18 cellular contexts compared by ENCODE assay signal in the genomic region with DNA sequence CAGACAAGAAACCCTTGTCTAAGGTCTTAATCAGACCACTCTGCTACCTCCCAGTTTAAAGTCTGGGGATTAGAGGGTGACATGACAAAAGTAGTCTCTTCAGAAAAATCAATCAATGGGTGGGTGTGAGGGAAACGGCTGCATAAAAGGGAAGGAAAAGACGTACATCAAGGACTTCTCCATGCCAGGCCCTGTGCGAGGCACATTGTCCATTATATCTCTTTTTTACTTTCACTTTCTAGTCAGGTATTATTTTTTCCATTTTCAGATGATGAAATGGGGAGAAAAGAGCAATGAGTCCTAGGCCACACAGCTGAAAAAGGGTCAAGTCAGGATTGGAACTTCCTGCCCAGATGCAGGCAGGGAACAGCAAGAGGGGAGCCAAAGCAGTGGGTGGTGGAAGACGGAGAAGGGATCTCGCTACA. TPM values are rescaled to one million over a fixed set of nuclear protein-coding genes. Genes with fewer than 3 reads are reported as not detected.
A peak's percentile ranks its signal among the peaks of the same experiment; 100 is the strongest.
DNase-seq lines count a peak whose midpoint lies in the region; ATAC-seq and TF ChIP-seq lines count a peak whose summit lies in the region.
"Had no signal": no experiment of that assay in that cellular context is flagged by ENCODE, and none has a peak within 500 bp of the region (broad histone marks: within the 10 kb centered on the region; RNA-seq: fewer than 3 reads in every experiment).

No MANE protein-coding gene starts in this region.

- no peaks in the 10 kb centered on the region for H3K27me3 Mint-ChIP-seq in activated CD4-positive, alpha-beta T cell treated with anti-CD3 and anti-CD28 coated beads for 36 hours
- no peaks in the 10 kb centered on the region for H3K27me3 Mint-ChIP-seq in chondrocyte (ENCODE audit: low read depth)
- H3K27me3 Mint-ChIP-seq: memory B cell had no signal

- POLR2A ChIA-PET in activated CD4-positive, alpha-beta T cell treated with anti-CD3 and anti-CD28 coated beads for 36 hours (lab: Charles Lee), result no interaction called here

- TF ChIP-seq CTCF in chondrocyte (IDR thresholded peaks at IDR 0.05) (no peak), uterus (IDR thresholded peaks at IDR 0.05) (no peak)

- no peaks in the 10 kb centered on the region for H3K36me3 ChIP-seq in uterus
- H3K36me3 ChIP-seq: SJCRH30 had no signal

- no peak overlapping the region for H3K4me3 ChIP-seq in uterus
- H3K4me3 ChIP-seq: A549, SJCRH30 had no signal

- intact Hi-C loops in activated CD4-positive, alpha-beta T cell treated with anti-CD3 and anti-CD28 coated beads for 36 hours (cut with DNase I, micrococcal nuclease), result no loop called here
- intact Hi-C loops in sciatic nerve (cut with DNase I), result no loop called here
- intact Hi-C loops in uterus (cut with DNase I; ENCODE audit: low total_unique reads), result no loop called here

- H3K9me3 Mint-ChIP-seq in activated CD4-positive, alpha-beta T cell treated with anti-CD3 and anti-CD28 coated beads for 36 hours (ENCODE audit: low read depth), result no peaks in the 10 kb centered on the region
- no peaks in the 10 kb centered on the region for H3K9me3 Mint-ChIP-seq in chondrocyte (ENCODE audit: low read depth)
- H3K9me3 Mint-ChIP-seq: memory B cell had no signal

- TF ChIP-seq POLR2A in uterus (IDR thresholded peaks at IDR 0.05), result no peak

- no peaks in the 10 kb centered on the region for H3K36me3 Mint-ChIP-seq in activated CD4-positive, alpha-beta T cell treated with anti-CD3 and anti-CD28 coated beads for 36 hours (ENCODE audit: low read depth)
- no peaks in the 10 kb centered on the region for H3K36me3 Mint-ChIP-seq in chondrocyte (ENCODE audit: low read depth)
- H3K36me3 Mint-ChIP-seq: memory B cell had no signal

- H3K4me1 Mint-ChIP-seq in activated CD4-positive, alpha-beta T cell treated with anti-CD3 and anti-CD28 coated beads for 36 hours, result peaks cover 11% of the 10 kb centered on the region
- H3K4me1 Mint-ChIP-seq in chondrocyte (ENCODE audit: low read depth), result peaks cover 11% of the 10 kb centered on the region

- H3K9me3 ChIP-seq in uterus, result no peaks in the 10 kb centered on the region
- H3K9me3 ChIP-seq: A549, SJCRH30 had no signal

- DNase-seq in activated CD4-positive, alpha-beta T cell treated with anti-CD3 and anti-CD28 coated beads for 36 hours, result no peak
- DNase-seq in activated CD4-positive, alpha-beta T cell treated with anti-CD3 and anti-CD28 coated beads, Interleukin-2, amount 50 U/mL, for 4 hours, result no peak
- DNase-seq in OCI-M1 (lab: John Stamatoyannopoulos, UW) (peak; percentile 79), chondrocyte (ENCODE audit: low spot score) (no peak), sciatic nerve (ENCODE audit: low spot score) (no peak), NK-92 (lab: John Stamatoyannopoulos, UW; ENCODE audit: unreplicated experiment) (no peak), uterus (no peak), 8988T (no peak)
- DNase-seq: activated gamma-delta T cell, caudate nucleus, DMS 273 treated with DMSO at 0.1 percent for 48 hours, NCI-H187, NCI-H526, SJCRH30 had no signal

- no peak overlapping the region for H3K4me3 Mint-ChIP-seq in activated CD4-positive, alpha-beta T cell treated with anti-CD3 and anti-CD28 coated beads for 36 hours
- peak overlapping the region; percentile 19 for H3K4me3 Mint-ChIP-seq in chondrocyte (ENCODE audit: unreplicated experiment)
- H3K4me3 Mint-ChIP-seq: memory B cell had no signal

- H3K27ac Mint-ChIP-seq in activated CD4-positive, alpha-beta T cell treated with anti-CD3 and anti-CD28 coated beads for 36 hours, result peak overlapping the region; percentile 32
- H3K27ac Mint-ChIP-seq in chondrocyte (ENCODE audit: unreplicated experiment), result peak overlapping the region; percentile 73
- H3K27ac Mint-ChIP-seq: memory B cell had no signal

- ATAC-seq in activated CD4-positive, alpha-beta T cell treated with anti-CD3 and anti-CD28 coated beads for 36 hours, result no peak
- ATAC-seq in sciatic nerve, result peak; percentile 10
- ATAC-seq: A549 had no signal

- CTCF ChIA-PET in activated CD4-positive, alpha-beta T cell treated with anti-CD3 and anti-CD28 coated beads for 36 hours (lab: Charles Lee), result interaction anchor here (1.2 kb wide), 1 partner anchor 95 kb away, joined by 3 read pairs; no protein-coding TSS in a partner anchor

- H3K27ac ChIP-seq in uterus, result no peak overlapping the region
- H3K27ac ChIP-seq: A549, SJCRH30 had no signal

- H3K27me3 ChIP-seq in uterus, result no peaks in the 10 kb centered on the region
- H3K27me3 ChIP-seq: SJCRH30 had no signal

- H3K4me1 ChIP-seq in uterus, result no peaks in the 10 kb centered on the region
- H3K4me1 ChIP-seq: A549, SJCRH30 had no signal

RNA-seq across cellular contexts. Expression of gene CX3CR1, which starts 4.6 kb away (rescaled TPM):
- total RNA-seq in activated CD4-positive, alpha-beta T cell treated with anti-CD3 and anti-CD28 coated beads for 36 hours, result under 1 TPM; 0.14 to 0.16 TPM
- total RNA-seq in chondrocyte (0.12 TPM in 1 of 3 replicates, not detected in the others), sciatic nerve (18.5 TPM), uterus (1 to 10 TPM in 3 of 4 donors, not detected in 1; 1.1 to 7.6 (median 2.1) TPM)
- total RNA-seq: SJCRH30 had no signal

RNA-seq across cellular contexts. Expression of gene CCR8, which starts 45.0 kb away (rescaled TPM):
- total RNA-seq in activated CD4-positive, alpha-beta T cell treated with anti-CD3 and anti-CD28 coated beads for 36 hours, result under 1 TPM; 0.75 to 0.77 TPM
- total RNA-seq in chondrocyte, result not detected in 3 replicates
- not detected for total RNA-seq in sciatic nerve
- total RNA-seq in uterus, result not detected
- total RNA-seq: omental fat pad, SJCRH30, ureter had no signal
